Comparison of ENCODE assay signal across 1 cellular context in genomic region chr19:3275583-3276340, GRCh38.
A peak's percentile ranks its signal among the peaks of the same experiment; 100 is the strongest.
TF ChIP-seq lines count a peak whose summit lies in the region.

No MANE protein-coding gene starts in this region.

TF ChIP-seq in H1, 55 proteins besides CTCF, POLR2A, EP300 and RAD21 (continued from another document):
- TF ChIP-seq SP4 (IDR thresholded peaks at IDR 0.05; ENCODE audit: low read length) (no peak), SIX5 (IDR thresholded peaks at IDR 0.05; ENCODE audit: low read depth, low read length) (no peak), TBP (IDR thresholded peaks at IDR 0.05; ENCODE audit: low read depth, low read length) (no peak), FOSL1 (IDR thresholded peaks at IDR 0.05; ENCODE audit: insufficient read depth, low read depth, low read length) (no peak), GABPA (IDR thresholded peaks at IDR 0.05; ENCODE audit: borderline replicate concordance, insufficient read depth, low read length) (no peak), HDAC2 (IDR thresholded peaks at IDR 0.05; ENCODE audit: borderline replicate concordance in 1 of 2, low read depth in 2 of 2, low read length in 2 of 2) (peak in 1 of 2 experiments; percentile 78; a peak in 1 of 4 replicates), TEAD4 (IDR thresholded peaks at IDR 0.05; ENCODE audit: low read depth, low read length) (peak; percentile 94), CBX5 (IDR thresholded peaks at IDR 0.05; ENCODE audit: low read depth, low read length) (no peak), TAF7 (optimal IDR thresholded peaks at IDR 0.05; ENCODE audit: borderline replicate concordance, low read depth, low read length) (no peak), RBBP5 (IDR thresholded peaks at IDR 0.05; ENCODE audit: borderline replicate concordance, low read depth, low read length) (peak; percentile 53; the same call in 1 of the 2 replicates), ZNF274 (IDR thresholded peaks at IDR 0.05; ENCODE audit: borderline replicate concordance, extremely low read depth, low read length) (no peak), YY1 (IDR thresholded peaks at IDR 0.05; ENCODE audit: low read depth, low read length) (0 out of 2 replicates have a peak, but pooled peaks have one; percentile 39), ATF3 (IDR thresholded peaks at IDR 0.05; ENCODE audit: insufficient read depth, low read depth, low read length) (no peak), KDM4A (IDR thresholded peaks at IDR 0.05; ENCODE audit: low read depth, low read length, severe bottlenecking) (no peak), RXRA (IDR thresholded peaks at IDR 0.05; ENCODE audit: insufficient read depth, low read depth, low read length) (no peak), SP1 (IDR thresholded peaks at IDR 0.05; ENCODE audit: low read depth, low read length) (no peak), BACH1 (IDR thresholded peaks at IDR 0.05; ENCODE audit: low read length) (peak; percentile 36; the same call in 1 of the 2 replicates), ASH2L (IDR thresholded peaks at IDR 0.05; ENCODE audit: low read length) (peak; percentile 25), EZH2 (IDR thresholded peaks at IDR 0.05; ENCODE audit: low read depth, low read length, severe bottlenecking) (no peak), CHD7 (IDR thresholded peaks at IDR 0.05; ENCODE audit: insufficient replicate concordance, low read length) (no peak), SIRT6 (IDR thresholded peaks at IDR 0.05; ENCODE audit: low read length) (no peak), CBX8 (IDR thresholded peaks at IDR 0.05; ENCODE audit: borderline replicate concordance, low read depth, low read length) (no peak)
